ENCODE assay signal across 16 cellular contexts in genomic region chr5:350355-350754, GRCh38. TPM values are rescaled to one million over a fixed set of nuclear protein-coding genes. Genes with fewer than 3 reads are reported as not detected.
DNase-seq lines count a peak whose midpoint lies in the region; ATAC-seq, FAIRE-seq and TF ChIP-seq lines count a peak whose summit lies in the region.
"Had no signal": no experiment of that assay in that cellular context is flagged by ENCODE, and none has a peak within 500 bp of the region (broad histone marks: within the 10 kb centered on the region; RNA-seq: fewer than 3 reads in every experiment).

No MANE protein-coding gene starts in this region.

- no peak for TF ChIP-seq POLR2A in NB4 (IDR thresholded peaks at IDR 0.05; ENCODE audit: extremely low read depth, insufficient read length)

- peak; percentile 18 for DNase-seq in right atrium auricular region (ENCODE audit: low spot score)
- DNase-seq in left ventricle myocardium superior = no peak
- DNase-seq in NB4 (ENCODE audit: low read depth) = peak; percentile 41
- DNase-seq in choroid plexus epithelial cell (ENCODE audit: low read depth) = no peak
- DNase-seq in stimulated activated effector memory CD8-positive, alpha-beta T cell treated with anti-CD3 and anti-CD28 coated beads, Interleukin-12 subunit alpha, Interleukin-12 subunit beta, amount 100 ng/mL, for 72 hours (ENCODE audit: low spot score in 2 of 2) = peak in 1 of 2 donors; percentile 33
- DNase-seq in urothelium cell line (ENCODE audit: low spot score) = no peak
- DNase-seq in immature natural killer cell = no peak
- no peak for DNase-seq in EL
- DNase-seq: activated CD8-positive, alpha-beta T cell treated with anti-CD3 and anti-CD28 coated beads, Interleukin-2, amount 10 ng/mL, durations not matched to agents 7 days and 5 days; amniotic stem cell; NCI-H1930; stimulated activated naive CD4-positive, alpha-beta T cell; T-cell had no signal

- intact Hi-C loops in left ventricle myocardium superior (cut with micrococcal nuclease) = no loop called here

- H3K36me3 ChIP-seq in right atrium auricular region = no peaks in the 10 kb centered on the region
- H3K36me3 ChIP-seq: BLaER1, prostate gland had no signal

- H3K4me3 ChIP-seq in right atrium auricular region = no peak overlapping the region
- no peak overlapping the region for H3K4me3 ChIP-seq in NB4 (ENCODE audit: low read depth, low read length)
- no peak overlapping the region for H3K4me3 ChIP-seq in choroid plexus epithelial cell (ENCODE audit: low read depth, low read length)
- H3K4me3 ChIP-seq: BLaER1, prostate gland had no signal

- H3K27ac ChIP-seq in right atrium auricular region = no peak overlapping the region
- H3K27ac ChIP-seq: BLaER1, prostate gland had no signal

- no peaks in the 10 kb centered on the region for H3K9me3 ChIP-seq in right atrium auricular region
- H3K9me3 ChIP-seq: prostate gland had no signal

- ATAC-seq in left ventricle myocardium superior = no peak
- no peak for ATAC-seq in stimulated activated effector memory CD8-positive, alpha-beta T cell treated with anti-CD3 and anti-CD28 coated beads, Interleukin-12 subunit alpha, Interleukin-12 subunit beta, amount 100 ng/mL, for 72 hours
- ATAC-seq: activated CD8-positive, alpha-beta T cell treated with anti-CD3 and anti-CD28 coated beads, Interleukin-2, amount 10 ng/mL, durations not matched to agents 7 days and 5 days; T-cell had no signal

- H3K9me3 Mint-ChIP-seq in stimulated activated effector memory CD8-positive, alpha-beta T cell treated with anti-CD3 and anti-CD28 coated beads, Interleukin-12 subunit alpha, Interleukin-12 subunit beta, amount 100 ng/mL, for 72 hours = no peaks in the 10 kb centered on the region
- H3K9me3 Mint-ChIP-seq in immature natural killer cell = no peaks in the 10 kb centered on the region
- H3K9me3 Mint-ChIP-seq: T-cell had no signal

- peak overlapping the region; percentile 21 for H3K27ac Mint-ChIP-seq in stimulated activated effector memory CD8-positive, alpha-beta T cell treated with anti-CD3 and anti-CD28 coated beads, Interleukin-12 subunit alpha, Interleukin-12 subunit beta, amount 100 ng/mL, for 72 hours
- H3K27ac Mint-ChIP-seq in immature natural killer cell = no peak overlapping the region
- H3K27ac Mint-ChIP-seq: mesothelial cell of epicardium, T-cell had no signal

- no peak for FAIRE-seq in urothelium cell line (lab: Jason Lieb, UNC)

- H3K27me3 Mint-ChIP-seq in immature natural killer cell (ENCODE audit: low read depth in 3 of 3) = peaks cover 2 to 8% (median 3%) of the 10 kb centered on the region in 3 donors

- no peaks in the 10 kb centered on the region for H3K4me1 ChIP-seq in right atrium auricular region
- H3K4me1 ChIP-seq: prostate gland had no signal

- H3K27me3 ChIP-seq in right atrium auricular region = no peaks in the 10 kb centered on the region
- H3K27me3 ChIP-seq: BLaER1 had no signal

- no peak overlapping the region for H3K4me3 Mint-ChIP-seq in stimulated activated effector memory CD8-positive, alpha-beta T cell treated with anti-CD3 and anti-CD28 coated beads, Interleukin-12 subunit alpha, Interleukin-12 subunit beta, amount 100 ng/mL, for 72 hours
- H3K4me3 Mint-ChIP-seq in immature natural killer cell = no peak overlapping the region
- H3K4me3 Mint-ChIP-seq: activated CD8-positive, alpha-beta T cell treated with anti-CD3 and anti-CD28 coated beads, Interleukin-2, amount 10 ng/mL, durations not matched to agents 7 days and 5 days; mesothelial cell of epicardium; T-cell had no signal

- H3K36me3 Mint-ChIP-seq in stimulated activated effector memory CD8-positive, alpha-beta T cell treated with anti-CD3 and anti-CD28 coated beads, Interleukin-12 subunit alpha, Interleukin-12 subunit beta, amount 100 ng/mL, for 72 hours = peaks cover 57% of the 10 kb centered on the region
- H3K36me3 Mint-ChIP-seq in immature natural killer cell = no peaks in the 10 kb centered on the region
- H3K36me3 Mint-ChIP-seq: T-cell had no signal

- TF ChIP-seq CTCF in right atrium auricular region (IDR thresholded peaks at IDR 0.05) (no peak), NB4 (IDR thresholded peaks at IDR 0.05; ENCODE audit: low read depth, low read length) (peak; percentile 47), choroid plexus epithelial cell (conservative IDR thresholded peaks at IDR 0.05; ENCODE audit: low read depth, low read length) (peak; percentile 33)

- peaks cover 30% of the 10 kb centered on the region for H3K4me1 Mint-ChIP-seq in stimulated activated effector memory CD8-positive, alpha-beta T cell treated with anti-CD3 and anti-CD28 coated beads, Interleukin-12 subunit alpha, Interleukin-12 subunit beta, amount 100 ng/mL, for 72 hours
- no peaks in the 10 kb centered on the region for H3K4me1 Mint-ChIP-seq in immature natural killer cell
- H3K4me1 Mint-ChIP-seq: mesothelial cell of epicardium had no signal

RNA-seq across cellular contexts. Expression of gene AHRR, which starts 28.8 kb away (rescaled TPM):
- under 1 TPM; 0.12 to 0.30 TPM for total RNA-seq in right atrium auricular region
- total RNA-seq in left ventricle myocardium superior = 2.1 TPM
- under 1 TPM in 1 of 3 donors, not detected in 2; 0.16 TPM for polyA plus RNA-seq in immature natural killer cell

Comparison
In these comparisons a context has a peak if more than half of its experiments do, and no peak if none do; other contexts are left out.
1. DNase-seq: peak in right atrium auricular region (single experiment) and NB4 (single experiment); none in left ventricle myocardium superior (single experiment), choroid plexus epithelial cell (single experiment), urothelium cell line (single experiment), immature natural killer cell (0 of 3) and EL (single experiment).
2. CTCF ChIP-seq: peak in NB4 (single experiment) and choroid plexus epithelial cell (single experiment); none in right atrium auricular region (0 of 2).